In the genomic region with DNA sequence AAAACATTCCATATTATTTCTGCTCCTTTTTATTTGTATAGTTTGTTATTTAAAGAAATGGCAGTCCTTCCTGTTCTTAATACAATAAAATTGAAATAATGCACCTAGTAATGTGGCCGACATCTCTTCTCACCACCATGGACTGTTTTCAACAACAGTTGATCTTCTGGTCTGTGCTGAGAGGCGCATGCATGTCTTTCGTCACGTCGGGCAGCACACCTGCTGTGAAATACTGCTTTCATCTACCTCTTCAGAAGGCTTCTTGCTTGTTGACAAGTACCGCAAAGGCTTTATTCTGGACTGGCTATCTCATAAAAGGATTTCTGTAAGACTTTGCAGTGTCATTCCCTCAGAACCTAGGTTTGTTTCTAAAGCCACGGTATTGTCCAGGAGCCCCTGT, we compare ENCODE assay signal across 19 cellular contexts. TPM values are rescaled to one million over a fixed set of nuclear protein-coding genes. Genes with fewer than 3 reads are reported as not detected.
"Had no signal": no experiment of that assay in that cellular context is flagged by ENCODE, and none has a peak within 500 bp of the region (broad histone marks: within the 10 kb centered on the region; RNA-seq: fewer than 3 reads in every experiment).

No MANE protein-coding gene starts in this region.

- H3K4me3 Mint-ChIP-seq: activated naive CD8-positive, alpha-beta T cell treated with anti-CD3 and anti-CD28 coated beads, Interleukin-2, amount 10 ng/mL, durations not matched to agents 7 days and 5 days; activated T-helper 1 cell treated with anti-CD3 and anti-CD28 coated beads, Interleukin-12 subunit alpha, Interleukin-12 subunit beta, Interleukin-2, Interleukin-4 antibody, amounts not matched to agents 30 ng/mL and 10 ng/mL and 1 ng/mL, durations not matched to agents 14 hours and 24 hours and 36 hours; central memory CD8-positive, alpha-beta T cell; mesothelial cell of epicardium; natural killer cell treated with Interleukin-12 subunit alpha and Interleukin-12 subunit beta and Interleukin-15 and Interleukin-18, amount 100 ng/mL, for 72 hours; stimulated activated naive B cell treated with anti-CD40 and anti-IgM and Interleukin-4, amounts not matched to agents 10 μg/mL and 1 μg/mL and 100 μg/mL, for 72 hours; T-helper 1 cell treated with Interleukin-12 subunit alpha and Interleukin-12 subunit beta and Interleukin-4 antibody, amounts not matched to agents 30 μg/mL and 1 μg/mL, for 36 hours had no signal

- H3K27me3 Mint-ChIP-seq: activated naive CD8-positive, alpha-beta T cell treated with anti-CD3 and anti-CD28 coated beads, Interleukin-2, amount 10 ng/mL, durations not matched to agents 7 days and 5 days; central memory CD8-positive, alpha-beta T cell; stimulated activated naive B cell treated with anti-CD40 and anti-IgM and Interleukin-4, amounts not matched to agents 10 μg/mL and 1 μg/mL and 100 μg/mL, for 72 hours had no signal

- H3K9me3 Mint-ChIP-seq: activated T-helper 1 cell treated with anti-CD3 and anti-CD28 coated beads, Interleukin-12 subunit alpha, Interleukin-12 subunit beta, Interleukin-2, Interleukin-4 antibody, amounts not matched to agents 30 ng/mL and 10 ng/mL and 1 ng/mL, durations not matched to agents 14 hours and 24 hours and 36 hours; central memory CD8-positive, alpha-beta T cell; mesothelial cell of epicardium; natural killer cell treated with Interleukin-12 subunit alpha and Interleukin-12 subunit beta and Interleukin-15 and Interleukin-18, amount 100 ng/mL, for 72 hours; stimulated activated naive B cell treated with anti-CD40 and anti-IgM and Interleukin-4, amounts not matched to agents 10 μg/mL and 1 μg/mL and 100 μg/mL, for 72 hours; T-helper 1 cell treated with Interleukin-12 subunit alpha and Interleukin-12 subunit beta and Interleukin-4 antibody, amounts not matched to agents 30 μg/mL and 1 μg/mL, for 36 hours had no signal

- ATAC-seq: body of pancreas; left lobe of liver; natural killer cell treated with Interleukin-12 subunit alpha and Interleukin-12 subunit beta and Interleukin-15 and Interleukin-18, amount 100 ng/mL, for 72 hours; stimulated activated naive B cell treated with anti-CD40 and anti-IgM and Interleukin-4, amounts not matched to agents 10 μg/mL and 1 μg/mL and 100 μg/mL, for 72 hours had no signal

- H3K27ac Mint-ChIP-seq: activated naive CD8-positive, alpha-beta T cell treated with anti-CD3 and anti-CD28 coated beads, Interleukin-2, amount 10 ng/mL, durations not matched to agents 7 days and 5 days; activated T-helper 1 cell treated with anti-CD3 and anti-CD28 coated beads, Interleukin-12 subunit alpha, Interleukin-12 subunit beta, Interleukin-2, Interleukin-4 antibody, amounts not matched to agents 30 ng/mL and 10 ng/mL and 1 ng/mL, durations not matched to agents 14 hours and 24 hours and 36 hours; mesothelial cell of epicardium; natural killer cell treated with Interleukin-12 subunit alpha and Interleukin-12 subunit beta and Interleukin-15 and Interleukin-18, amount 100 ng/mL, for 72 hours; T-helper 1 cell treated with Interleukin-12 subunit alpha and Interleukin-12 subunit beta and Interleukin-4 antibody, amounts not matched to agents 30 μg/mL and 1 μg/mL, for 36 hours had no signal

- H3K27ac ChIP-seq: coronary artery, sigmoid colon, thoracic aorta had no signal

- DNase-seq: activated CD4-positive, alpha-beta T cell treated with anti-CD3 and anti-CD28 coated beads, Interleukin-2, amount 50 U/mL, for 4 hours; activated CD4-positive, CD25-positive, alpha-beta regulatory T cell treated with anti-CD3 and anti-CD28 coated beads, Interleukin-2, amount 50 U/mL, for 72 hours; activated naive CD8-positive, alpha-beta T cell treated with anti-CD3 and anti-CD28 coated beads, Interleukin-2, amount 10 ng/mL, durations not matched to agents 7 days and 5 days; body of pancreas; foreskin melanocyte; kidney; nucleus accumbens; sigmoid colon; stimulated activated naive B cell treated with anti-CD40 and anti-IgM and Interleukin-4, amounts not matched to agents 10 μg/mL and 1 μg/mL and 100 μg/mL, for 72 hours had no signal

- H3K4me1 ChIP-seq: body of pancreas, sigmoid colon had no signal

- H3K9me3 ChIP-seq: body of pancreas, sigmoid colon, thoracic aorta had no signal

- H3K4me1 Mint-ChIP-seq: central memory CD8-positive, alpha-beta T cell had no signal

- H3K36me3 Mint-ChIP-seq: mesothelial cell of epicardium; natural killer cell treated with Interleukin-12 subunit alpha and Interleukin-12 subunit beta and Interleukin-15 and Interleukin-18, amount 100 ng/mL, for 72 hours had no signal

- H3K4me3 ChIP-seq: body of pancreas, coronary artery, sigmoid colon, thoracic aorta had no signal

- H3K36me3 ChIP-seq: sigmoid colon, thoracic aorta had no signal

- H3K27me3 ChIP-seq: body of pancreas, sigmoid colon had no signal

RNA-seq across cellular contexts. Expression of a gene that starts 13.9 kb away (rescaled TPM):
- total RNA-seq: left lobe of liver, lung microvascular endothelial cell, renal cortical epithelial cell had no signal
